In the genomic region with DNA sequence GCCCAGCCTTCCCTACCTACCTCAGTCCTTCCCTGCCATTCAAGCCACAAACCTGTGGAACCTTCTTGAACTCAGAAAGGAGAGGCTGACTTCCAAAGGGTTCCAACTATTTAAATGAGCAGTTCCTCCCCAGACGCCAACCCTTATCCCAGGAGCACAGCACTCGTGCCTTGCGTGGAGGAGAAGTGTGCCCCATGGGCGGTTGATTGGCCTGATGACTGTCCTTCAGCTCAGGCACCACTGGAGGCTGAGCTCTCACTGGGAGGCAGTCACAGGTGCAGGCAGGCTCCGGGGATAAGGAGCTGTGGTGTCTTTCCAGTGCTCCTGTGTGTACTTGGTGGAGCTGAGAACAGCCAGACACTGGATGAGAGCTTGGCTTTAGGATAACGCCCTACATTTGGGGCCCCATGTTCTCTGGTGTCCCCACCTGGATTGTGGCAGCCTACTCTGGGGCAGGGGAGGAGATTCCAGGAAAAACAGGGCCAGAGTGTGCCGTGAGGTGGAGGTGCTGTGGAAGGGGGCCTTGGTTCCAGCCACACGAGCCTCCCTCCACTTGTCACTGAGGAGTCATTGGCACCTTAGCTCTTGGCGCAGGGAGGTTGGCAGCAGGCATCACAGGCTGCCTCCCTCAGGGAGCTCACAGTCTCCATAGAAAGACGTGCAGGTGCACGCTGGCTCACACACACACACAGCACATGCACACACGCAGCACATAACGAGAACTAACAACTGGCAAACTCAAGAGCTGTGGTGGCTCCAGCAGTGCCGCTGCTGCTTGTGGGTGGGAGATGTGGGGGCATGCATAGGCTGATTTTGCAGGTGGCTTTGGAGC, we compare ENCODE assay signal across 15 cellular contexts. TPM values are rescaled to one million over a fixed set of nuclear protein-coding genes. Genes with fewer than 3 reads are reported as not detected.
"Had no signal": no experiment of that assay in that cellular context is flagged by ENCODE, and none has a peak within 500 bp of the region (broad histone marks: within the 10 kb centered on the region; RNA-seq: fewer than 3 reads in every experiment).

No MANE protein-coding gene starts in this region.

- H3K9me3 ChIP-seq: ascending aorta, esophagus squamous epithelium, ovary, uterus had no signal

- H3K36me3 Mint-ChIP-seq: activated naive CD4-positive, alpha-beta T cell treated with anti-CD3 and anti-CD28 coated beads, Interleukin-2, amount 10 ng/mL, durations not matched to agents 7 days and 5 days had no signal

- H3K9me3 Mint-ChIP-seq: activated CD4-positive, alpha-beta T cell treated with anti-CD3 and anti-CD28 coated beads, Interleukin-2, amount 10 ng/mL, durations not matched to agents 7 days and 5 days; activated naive CD4-positive, alpha-beta T cell treated with anti-CD3 and anti-CD28 coated beads, Interleukin-2, amount 10 ng/mL, durations not matched to agents 7 days and 5 days; nephron progenitor cell; T-helper 2 cell treated with Interferon-gamma antibody and Interleukin-4, amounts not matched to agents 5 μg/mL and 100 μg/mL, for 36 hours had no signal

- H3K4me3 Mint-ChIP-seq: activated CD4-positive, alpha-beta T cell treated with anti-CD3 and anti-CD28 coated beads, Interleukin-2, amount 10 ng/mL, durations not matched to agents 7 days and 5 days; activated naive CD4-positive, alpha-beta T cell treated with anti-CD3 and anti-CD28 coated beads, Interleukin-2, amount 10 ng/mL, durations not matched to agents 7 days and 5 days; nephron progenitor cell; T-helper 2 cell treated with Interferon-gamma antibody and Interleukin-4, amounts not matched to agents 5 μg/mL and 100 μg/mL, for 36 hours had no signal

- H3K4me1 ChIP-seq: ascending aorta had no signal

- ATAC-seq: sciatic nerve had no signal

- DNase-seq: activated CD4-positive, alpha-beta T cell treated with anti-CD3 and anti-CD28 coated beads, Interleukin-2, amount 10 ng/mL, durations not matched to agents 7 days and 5 days; activated CD4-positive, CD25-positive, alpha-beta regulatory T cell; activated naive CD4-positive, alpha-beta T cell treated with anti-CD3 and anti-CD28 coated beads, Interleukin-2, amount 10 ng/mL, durations not matched to agents 7 days and 5 days; activated T-cell treated with anti-CD3 and anti-CD28 coated beads, Interleukin-2, amount 50 U/mL, for 1 hour; esophagus squamous epithelium; nephron progenitor cell; ovary; stimulated activated CD4-positive, alpha-beta T cell treated with anti-CD3 and anti-CD28 coated beads, Interleukin-2, amount 100 ng/mL, for 24 hours; uterus had no signal

- H3K27ac ChIP-seq: ascending aorta, esophagus squamous epithelium, ovary, uterus had no signal

- H3K36me3 ChIP-seq: ascending aorta, esophagus squamous epithelium, ovary, uterus had no signal

- H3K27me3 ChIP-seq: ascending aorta, ovary, uterus had no signal

- FAIRE-seq: bronchial epithelial cell had no signal

- H3K4me3 ChIP-seq: ascending aorta, esophagus squamous epithelium, ovary, uterus had no signal

- H3K27ac Mint-ChIP-seq: activated CD4-positive, alpha-beta T cell treated with anti-CD3 and anti-CD28 coated beads, Interleukin-2, amount 10 ng/mL, durations not matched to agents 7 days and 5 days; activated naive CD4-positive, alpha-beta T cell treated with anti-CD3 and anti-CD28 coated beads, Interleukin-2, amount 10 ng/mL, durations not matched to agents 7 days and 5 days; nephron progenitor cell; T-helper 2 cell treated with Interferon-gamma antibody and Interleukin-4, amounts not matched to agents 5 μg/mL and 100 μg/mL, for 36 hours had no signal

RNA-seq across cellular contexts. Expression of a gene that starts 22.8 kb away (rescaled TPM):
- total RNA-seq: activated CD8-positive, alpha-beta memory T cell treated with anti-CD3 and anti-CD28 coated beads for 36 hours; pulmonary artery endothelial cell had no signal
